Comparison of ENCODE assay signal across 35 cellular contexts in genomic region chr11:13000721-13001120, GRCh38. TPM values are rescaled to one million over a fixed set of nuclear protein-coding genes. Genes with fewer than 3 reads are reported as not detected.
DNase-seq lines count a peak whose midpoint lies in the region; ATAC-seq, FAIRE-seq and TF ChIP-seq lines count a peak whose summit lies in the region.
"Had no signal": no experiment of that assay in that cellular context is flagged by ENCODE, and none has a peak within 500 bp of the region (broad histone marks: within the 10 kb centered on the region; RNA-seq: fewer than 3 reads in every experiment).

No MANE protein-coding gene starts in this region.

- intact Hi-C loops in kidney (cut with DNase I), result no loop called here

- H3K4me1 ChIP-seq in SJCRH30 (peaks cover 19% of the 10 kb centered on the region), kidney (ENCODE audit: control insufficient read depth in 1 of 2, insufficient read depth in 1 of 2, low read depth in 1 of 2, low read length in 2 of 2) (peaks cover 6 to 9% of the 10 kb centered on the region in 2 donors), Peyer's patch (no peaks in the 10 kb centered on the region)
- H3K4me1 ChIP-seq: BE2C, upper lobe of right lung had no signal

- H3K4me3 ChIP-seq in SJCRH30, result no peak overlapping the region
- no peak overlapping the region for H3K4me3 ChIP-seq in kidney (ENCODE audit: low read length in 2 of 2)
- H3K4me3 ChIP-seq in Peyer's patch, result no peak overlapping the region
- H3K4me3 ChIP-seq: pancreas, skin epidermis, upper lobe of right lung had no signal

- ATAC-seq in GM18511 (IDR thresholded peaks at IDR 0.05; ENCODE audit: unreplicated experiment) (peak; percentile 62), HG03571 (IDR thresholded peaks at IDR 0.05; ENCODE audit: unreplicated experiment) (no peak)
- ATAC-seq: activated naive CD4-positive, alpha-beta T cell treated with anti-CD3 and anti-CD28 coated beads, Interleukin-2, amount 50 U/mL, for 72 hours; HepG2; left ventricle myocardium superior; Panc1; upper lobe of right lung had no signal

- H3K27ac ChIP-seq in SJCRH30 (peak overlapping the region; percentile 41), kidney (ENCODE audit: low read depth in 2 of 2, low read length in 2 of 2) (no peak overlapping the region), Peyer's patch (no peak overlapping the region)
- H3K27ac ChIP-seq: epithelial cell of prostate, pancreas, skin epidermis, upper lobe of right lung, WERI-Rb-1 had no signal

- H3K9me3 ChIP-seq in SJCRH30 (replicated peaks) (no peaks in the 10 kb centered on the region; the same call in 1 of the 2 replicates), kidney (ENCODE audit: control insufficient read depth in 1 of 2, low read length in 2 of 2) (no peaks in the 10 kb centered on the region), Peyer's patch (peaks cover 0 to 2% (median 0%) of the 10 kb centered on the region in 4 donors)
- H3K9me3 ChIP-seq: BE2C, pancreas, upper lobe of right lung had no signal

- no peaks in the 10 kb centered on the region for H3K27me3 ChIP-seq in SJCRH30
- no peaks in the 10 kb centered on the region for H3K27me3 ChIP-seq in Peyer's patch
- H3K27me3 ChIP-seq: BE2C, pancreas had no signal

- TF ChIP-seq POLR2A in Peyer's patch (IDR thresholded peaks at IDR 0.05), result no peak

- TF ChIP-seq CTCF in kidney (IDR thresholded peaks at IDR 0.05; ENCODE audit: borderline replicate concordance, extremely low read depth, insufficient read depth), result no peak
- no peak for TF ChIP-seq CTCF in Peyer's patch (IDR thresholded peaks at IDR 0.05)

- H3K36me3 ChIP-seq in SJCRH30 (no peaks in the 10 kb centered on the region), kidney (ENCODE audit: control insufficient read depth in 1 of 2, insufficient read depth in 2 of 2, low read length in 2 of 2) (no peaks in the 10 kb centered on the region), Peyer's patch (no peaks in the 10 kb centered on the region)
- H3K36me3 ChIP-seq: BE2C, pancreas, upper lobe of right lung, WERI-Rb-1 had no signal

- H3K9ac ChIP-seq in kidney (ENCODE audit: low read length in 2 of 2), result no peak overlapping the region

- peak; percentile 41 for FAIRE-seq in kidney (lab: Jason Lieb, UNC)
- FAIRE-seq: bronchial epithelial cell, HepG2, pancreas had no signal

- DNase-seq in COLO668 (lab: John Stamatoyannopoulos, UW; ENCODE audit: unreplicated experiment) (peak; percentile 54), SJCRH30 (peak; percentile 40 to 70), kidney (no peak), Peyer's patch (no peak), HuH-7 (ENCODE audit: low spot score) (no peak)
- DNase-seq in activated CD4-positive, alpha-beta T cell treated with anti-CD3 and anti-CD28 coated beads for 1 hour, result no peak
- DNase-seq: activated CD4-positive, alpha-beta T cell treated with anti-CD3 and anti-CD28 coated beads for 48 hours; activated CD8-positive, alpha-beta memory T cell treated with anti-CD3 and anti-CD28 coated beads for 24 hours; activated T-cell treated with anti-CD3 and anti-CD28 coated beads for 4 hours; amygdala; BE2C; Calu3; effector CD4-positive, alpha-beta T cell; glutamatergic neuron; H7; left ventricle myocardium superior; mesendoderm; MV-4-11; NCI-H1436 treated with DMSO at 0.1 percent for 48 hours; pancreas; retina; SHP77 treated with DMSO at 0.1 percent for 48 hours; stimulated activated naive CD4-positive, alpha-beta T cell; SW 1271; upper lobe of right lung; WERI-Rb-1 had no signal

RNA-seq across cellular contexts. Expression of gene RASSF10, which starts 8.4 kb away (rescaled TPM):
- total RNA-seq in SJCRH30 (2014; rRNA removed; shearing (Covaris generic)), result 0.25 and 0.36 TPM in 2 replicates
- total RNA-seq in kidney (9.7 TPM), Peyer's patch (1 to 10 TPM in 2 of 4 donors, under 1 TPM in 1, not detected in 1; 0.35 to 4.4 (median 3.9) TPM)
- 6.1 TPM for polyA plus RNA-seq in kidney (ENCODE audit: insufficient read depth, low read depth, low replicate concordance)
- total RNA-seq: activated naive CD4-positive, alpha-beta T cell treated with anti-CD3 and anti-CD28 coated beads, Interleukin-2, amount 50 U/mL, for 72 hours; HepG2; NCI-H460 had no signal
- polyA plus RNA-seq: HepG2 had no signal

Comparison
In these comparisons a context has a peak if more than half of its experiments do, and no peak if none do; other contexts are left out.
1. DNase-seq: peak in COLO668 (single experiment) and SJCRH30 (2 of 2); none in kidney (single experiment), Peyer's patch (0 of 3), HuH-7 (single experiment) and activated CD4-positive, alpha-beta T cell treated with anti-CD3 and anti-CD28 coated beads for 1 hour (single experiment).